ENCODE assay signal across 19 cellular contexts in the genomic region with DNA sequence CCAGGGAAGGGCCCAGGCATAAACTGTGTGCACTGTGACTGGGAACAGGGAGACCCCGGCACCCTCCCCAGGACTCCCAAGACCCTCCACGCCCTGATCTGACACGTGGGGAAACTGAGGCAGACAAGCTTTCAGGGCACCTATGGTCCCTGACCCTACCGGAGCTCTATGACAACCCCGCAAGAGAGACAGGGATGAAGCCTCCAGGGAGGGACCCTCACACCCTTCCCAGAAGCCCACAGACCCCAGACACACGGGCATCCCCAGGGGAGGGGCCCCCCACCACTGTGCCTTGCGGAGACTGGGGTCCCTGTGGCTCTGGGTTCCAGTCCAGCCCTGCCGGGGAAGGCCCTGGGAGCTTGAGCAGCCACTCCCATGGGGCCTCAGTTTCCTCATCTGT. TPM values are rescaled to one million over a fixed set of nuclear protein-coding genes. Genes with fewer than 3 reads are reported as not detected.
DNase-seq lines count a peak whose midpoint lies in the region; ATAC-seq, FAIRE-seq and TF ChIP-seq lines count a peak whose summit lies in the region.
"Had no signal": no experiment of that assay in that cellular context is flagged by ENCODE, and none has a peak within 500 bp of the region (broad histone marks: within the 10 kb centered on the region; RNA-seq: fewer than 3 reads in every experiment).

No MANE protein-coding gene starts in this region.

- H3K27ac ChIP-seq in RWPE1 = peak overlapping the region; percentile 56
- peak overlapping the region; percentile 98 for H3K27ac ChIP-seq in endothelial cell of umbilical vein (ENCODE audit: insufficient read depth, low read depth, low read length)
- H3K27ac ChIP-seq in lung (ENCODE audit: low read depth in 1 of 2, low read length in 1 of 2) = peak overlapping the region; percentile 71 to 94
- peak overlapping the region; percentile 44 for H3K27ac ChIP-seq in temporal lobe (ENCODE audit: low read depth, low read length)
- H3K27ac ChIP-seq: cardiac muscle cell, SJSA1, thoracic aorta had no signal

- H3K27me3 Mint-ChIP-seq in activated CD4-positive, alpha-beta memory T cell treated with anti-CD3 and anti-CD28 coated beads, Interleukin-2, amount 10 ng/mL, durations not matched to agents 7 days and 5 days = peaks cover 33% of the 10 kb centered on the region

- H3K27me3 ChIP-seq in endothelial cell of umbilical vein (ENCODE audit: control insufficient read depth in 2 of 2, insufficient read depth in 2 of 2, low read length in 2 of 2) (no peaks in the 10 kb centered on the region), lung (ENCODE audit: control insufficient read depth, insufficient read depth) (no peaks in the 10 kb centered on the region)
- H3K27me3 ChIP-seq: cardiac muscle cell had no signal

- intact Hi-C loops in endothelial cell of umbilical vein (cut with micrococcal nuclease) = loop anchor here (1.0 kb wide), 1 partner anchor 9 kb away; no protein-coding TSS in a partner anchor

- CTCF ChIA-PET in RWPE1 (lab: Yijun Ruan, JAX) = interaction anchor here (0.6 to 1.2 kb wide), 7 partner anchors 9 to 172 kb away, joined by 3 to 5 read pairs (median 3); no protein-coding TSS in a partner anchor
- CTCF ChIA-PET in endothelial cell of umbilical vein (lab: Charles Lee) = interaction anchor here (1.1 to 5.0 kb wide), 2 partner anchors 9 to 11 kb away, joined by 5 to 59 read pairs; no protein-coding TSS in a partner anchor
- CTCF ChIA-PET in activated CD4-positive, alpha-beta memory T cell treated with anti-CD3 and anti-CD28 coated beads, Interleukin-2, amount 10 ng/mL, durations not matched to agents 7 days and 5 days (lab: Charles Lee) = no interaction called here

- no peaks in the 10 kb centered on the region for H3K9me1 ChIP-seq in endothelial cell of umbilical vein (replicated peaks; ENCODE audit: control insufficient read depth, extremely low read depth, insufficient read depth, low read length)

- TF ChIP-seq CTCF in RWPE1 (conservative IDR thresholded peaks at IDR 0.05; ENCODE audit: low read depth) (no peak), endothelial cell of umbilical vein (IDR thresholded peaks at IDR 0.05; ENCODE audit: extremely low read depth in 1 of 2, insufficient read depth in 1 of 2, low read depth in 1 of 2, low read length in 2 of 2) (no peak), lung (IDR thresholded peaks at IDR 0.05; ENCODE audit: control extremely low read depth, extremely low read depth) (no peak)

- peaks cover 5% of the 10 kb centered on the region for H3K4me1 Mint-ChIP-seq in activated CD4-positive, alpha-beta memory T cell treated with anti-CD3 and anti-CD28 coated beads, Interleukin-2, amount 10 ng/mL, durations not matched to agents 7 days and 5 days
- H3K4me1 Mint-ChIP-seq: endodermal cell had no signal

- no peaks in the 10 kb centered on the region for H4K20me1 ChIP-seq in endothelial cell of umbilical vein (replicated peaks; ENCODE audit: control insufficient read depth, extremely low read depth, insufficient read depth, low read length)

- no peaks in the 10 kb centered on the region for H3K36me3 Mint-ChIP-seq in activated CD4-positive, alpha-beta memory T cell treated with anti-CD3 and anti-CD28 coated beads, Interleukin-2, amount 10 ng/mL, durations not matched to agents 7 days and 5 days (ENCODE audit: low read depth)
- H3K36me3 Mint-ChIP-seq: CD4-positive, CD25-positive, alpha-beta regulatory T cell had no signal

- dilution Hi-C loops in endothelial cell of umbilical vein (cut with MboI; ENCODE audit: extremely low pct_ligation_motif_present, low sequenced_read_pairs) = no loop called here

- no peak overlapping the region for H3K4me3 Mint-ChIP-seq in activated CD4-positive, alpha-beta memory T cell treated with anti-CD3 and anti-CD28 coated beads, Interleukin-2, amount 10 ng/mL, durations not matched to agents 7 days and 5 days
- H3K4me3 Mint-ChIP-seq: CD4-positive, CD25-positive, alpha-beta regulatory T cell; endodermal cell; HFFc6 had no signal

- no peak overlapping the region for H2AFZ ChIP-seq in endothelial cell of umbilical vein (ENCODE audit: low read depth, low read length)

- H3K79me2 ChIP-seq in endothelial cell of umbilical vein (ENCODE audit: control insufficient read depth, insufficient read depth, low read length) = peaks cover 12% of the 10 kb centered on the region

- peak; percentile 15 for FAIRE-seq in endothelial cell of umbilical vein (lab: Jason Lieb, UNC)
- FAIRE-seq: GM18507 had no signal

- H3K9me3 ChIP-seq in endothelial cell of umbilical vein (replicated peaks; ENCODE audit: control insufficient read depth, insufficient read depth, low read length) (no peaks in the 10 kb centered on the region), lung (ENCODE audit: control insufficient read depth in 2 of 2, insufficient read depth in 1 of 2, low read length in 1 of 2) (peaks cover 0 to 3% of the 10 kb centered on the region in 2 donors)
- H3K9me3 ChIP-seq: SJSA1, thoracic aorta had no signal

- peak overlapping the region; percentile 43 for H3K4me2 ChIP-seq in endothelial cell of umbilical vein (ENCODE audit: insufficient read depth, low read length)

- no peak overlapping the region for H3K4me3 ChIP-seq in endothelial cell of umbilical vein (replicated peaks in 1 of 3; ENCODE audit: insufficient read depth in 1 of 3, low read depth in 1 of 3, low read length in 3 of 3)
- H3K4me3 ChIP-seq in lung = no peak overlapping the region
- H3K4me3 ChIP-seq: cardiac muscle cell, SJSA1, thoracic aorta had no signal

- 12 to 37% methylated on average over 8 of the region's 8 CpGs for WGBS in lung, 2 donors

- peak overlapping the region; percentile 74 for H3K9ac ChIP-seq in endothelial cell of umbilical vein (replicated peaks; ENCODE audit: extremely low read depth, insufficient read depth, low read length)

- ATAC-seq in lung (ENCODE audit: insufficient read depth, low FRiP score) = no peak
- no peak for ATAC-seq in HG02870 (IDR thresholded peaks at IDR 0.05; ENCODE audit: unreplicated experiment)
- no peak for ATAC-seq in GM19324 (IDR thresholded peaks at IDR 0.05; ENCODE audit: low FRiP score, unreplicated experiment)
- ATAC-seq: activated naive CD4-positive, alpha-beta T cell treated with anti-CD3 and anti-CD28 coated beads, Interleukin-2, amount 50 U/mL, for 72 hours had no signal

- H3K36me3 ChIP-seq in endothelial cell of umbilical vein (ENCODE audit: control insufficient read depth in 2 of 2, extremely low read depth in 1 of 2, insufficient read depth in 2 of 2, low read length in 2 of 2) = no peaks in the 10 kb centered on the region
- H3K36me3 ChIP-seq in lung (ENCODE audit: control insufficient read depth in 2 of 2, insufficient read depth in 2 of 2, low read length in 2 of 2) = no peaks in the 10 kb centered on the region
- H3K36me3 ChIP-seq: cardiac muscle cell, SJSA1, thoracic aorta had no signal

- POLR2A ChIA-PET in RWPE1 (lab: Yijun Ruan, JAX; ENCODE audit: low non-redundant PET) (no interaction called here), endothelial cell of umbilical vein (lab: Charles Lee) (interaction anchor here (0.6 to 2.6 kb wide), 3 partner anchors 9 to 14 kb away, joined by 6 to 40 read pairs (median 9); no protein-coding TSS in a partner anchor)
- POLR2A ChIA-PET in activated CD4-positive, alpha-beta memory T cell treated with anti-CD3 and anti-CD28 coated beads, Interleukin-2, amount 10 ng/mL, durations not matched to agents 7 days and 5 days (lab: Charles Lee) = no interaction called here

- TSS peak; percentile 49 for BruUV-seq in endothelial cell of umbilical vein (replicated peaks; lab: Mats Ljungman, UMichigan)

- no peaks in the 10 kb centered on the region for H3K9me3 Mint-ChIP-seq in activated CD4-positive, alpha-beta memory T cell treated with anti-CD3 and anti-CD28 coated beads, Interleukin-2, amount 10 ng/mL, durations not matched to agents 7 days and 5 days
- H3K9me3 Mint-ChIP-seq: activated naive CD4-positive, alpha-beta T cell treated with anti-CD3 and anti-CD28 coated beads, Interleukin-2, amount 50 U/mL, for 72 hours; endodermal cell; HFFc6 had no signal

- DNase-seq in RWPE1 (ENCODE audit: low spot score) = no peak
- DNase-seq in endothelial cell of umbilical vein (ENCODE audit: low read depth, low spot score) = no peak
- DNase-seq in lung (ENCODE audit: low spot score) = no peak
- no peak for DNase-seq in activated CD4-positive, alpha-beta memory T cell treated with anti-CD3 and anti-CD28 coated beads, Interleukin-2, amount 10 ng/mL, durations not matched to agents 7 days and 5 days
- DNase-seq in hepatic stellate cell (ENCODE audit: low spot score) = no peak
- DNase-seq: activated CD4-positive, alpha-beta T cell treated with anti-CD3 and anti-CD28 coated beads for 4 hours; CD4-positive, CD25-positive, alpha-beta regulatory T cell; endodermal cell; HFFc6; NCI-H226; T1000 had no signal

- no peak for TF ChIP-seq POLR2A in endothelial cell of umbilical vein (IDR thresholded peaks at IDR 0.05; ENCODE audit: low read depth, low read length)

- H3K4me1 ChIP-seq in endothelial cell of umbilical vein (ENCODE audit: control insufficient read depth, extremely low read depth, insufficient read depth, low read length) = peaks cover 63% of the 10 kb centered on the region
- peaks cover 0 to 14% of the 10 kb centered on the region in 2 donors for H3K4me1 ChIP-seq in lung (ENCODE audit: control insufficient read depth in 2 of 2, insufficient read depth in 2 of 2, low read length in 2 of 2)
- H3K4me1 ChIP-seq: SJSA1 had no signal

- no peak overlapping the region for H3K27ac Mint-ChIP-seq in activated CD4-positive, alpha-beta memory T cell treated with anti-CD3 and anti-CD28 coated beads, Interleukin-2, amount 10 ng/mL, durations not matched to agents 7 days and 5 days
- H3K27ac Mint-ChIP-seq: activated naive CD4-positive, alpha-beta T cell treated with anti-CD3 and anti-CD28 coated beads, Interleukin-2, amount 50 U/mL, for 72 hours; CD4-positive, CD25-positive, alpha-beta regulatory T cell; endodermal cell; HFFc6 had no signal

RNA-seq across cellular contexts. Expression of gene EGFL7, which starts 6.4 kb away (rescaled TPM):
- total RNA-seq in endothelial cell of umbilical vein (1,042 and 1,043 TPM in 2 replicates), lung (100 to 1,000 TPM; 128 to 177 TPM), temporal lobe (11.6 TPM)
- polyA plus RNA-seq in endothelial cell of umbilical vein (1,377 and 1,605 TPM in 2 replicates), lung (100 to 1,000 TPM; 275 to 379 TPM)
- 566 and 776 TPM in 2 replicates for polyA plus RNA-seq in endothelial cell of umbilical vein (2011; cell fraction: cytosol; rRNA removed)
- 1,080 and 1,467 TPM in 2 replicates for polyA plus RNA-seq in endothelial cell of umbilical vein (2011; cell fraction: nucleus; rRNA removed)
- 359 and 413 TPM in 2 replicates for polyA plus RNA-seq in endothelial cell of umbilical vein (2012)
- polyA minus RNA-seq in endothelial cell of umbilical vein = 208 and 351 TPM in 2 replicates
- polyA minus RNA-seq in endothelial cell of umbilical vein (2011; cell fraction: cytosol; rRNA and poly(A)+ RNA removed) = 15.5 TPM
- 236 and 523 TPM in 2 replicates for polyA minus RNA-seq in endothelial cell of umbilical vein (2011; cell fraction: nucleus; rRNA and poly(A)+ RNA removed)
- total RNA-seq in activated CD4-positive, alpha-beta memory T cell treated with anti-CD3 and anti-CD28 coated beads, Interleukin-2, amount 10 ng/mL, durations not matched to agents 7 days and 5 days = under 1 TPM; 0.28 to 0.30 TPM
- polyA plus RNA-seq: CD4-positive, CD25-positive, alpha-beta regulatory T cell had no signal

RNA-seq across cellular contexts. Expression of gene AGPAT2, which starts 30.9 kb away (rescaled TPM):
- total RNA-seq in endothelial cell of umbilical vein (43.0 and 45.5 TPM in 2 replicates), lung (100 to 1,000 TPM in 1 of 2 donors, 10 to 100 TPM in 1; 81.7 to 184 TPM), temporal lobe (0.98 TPM)
- polyA plus RNA-seq in endothelial cell of umbilical vein (55.3 and 72.1 TPM in 2 replicates), lung (100 to 1,000 TPM; 169 to 277 TPM)
- polyA plus RNA-seq in endothelial cell of umbilical vein (2011; cell fraction: cytosol; rRNA removed) = 31.4 and 42.0 TPM in 2 replicates
- polyA plus RNA-seq in endothelial cell of umbilical vein (2011; cell fraction: nucleus; rRNA removed) = 33.3 and 33.9 TPM in 2 replicates
- 26.9 and 34.8 TPM in 2 replicates for polyA plus RNA-seq in endothelial cell of umbilical vein (2012)
- 25.6 and 28.5 TPM in 2 replicates for polyA minus RNA-seq in endothelial cell of umbilical vein
- polyA minus RNA-seq in endothelial cell of umbilical vein (2011; cell fraction: cytosol; rRNA and poly(A)+ RNA removed) = 92.9 TPM
- polyA minus RNA-seq in endothelial cell of umbilical vein (2011; cell fraction: nucleus; rRNA and poly(A)+ RNA removed) = 9.0 and 14.7 TPM in 2 replicates
- 10 to 100 TPM; 17.2 to 18.8 TPM for total RNA-seq in activated CD4-positive, alpha-beta memory T cell treated with anti-CD3 and anti-CD28 coated beads, Interleukin-2, amount 10 ng/mL, durations not matched to agents 7 days and 5 days

RNA-seq across cellular contexts. Expression of gene DIPK1B, which starts 56.0 kb away (rescaled TPM):
- total RNA-seq in endothelial cell of umbilical vein (242 and 253 TPM in 2 replicates), lung (10 to 100 TPM; 14.5 to 26.7 TPM), temporal lobe (18.2 TPM)
- polyA plus RNA-seq in endothelial cell of umbilical vein (441 and 642 TPM in 2 replicates), lung (10 to 100 TPM; 12.5 to 13.3 TPM)
- polyA plus RNA-seq in endothelial cell of umbilical vein (2011; cell fraction: cytosol; rRNA removed) = 200 and 310 TPM in 2 replicates
- polyA plus RNA-seq in endothelial cell of umbilical vein (2011; cell fraction: nucleus; rRNA removed) = 230 and 265 TPM in 2 replicates
- polyA plus RNA-seq in endothelial cell of umbilical vein (2012) = 68.8 and 103 TPM in 2 replicates
- polyA minus RNA-seq in endothelial cell of umbilical vein = 152 and 193 TPM in 2 replicates
- polyA minus RNA-seq in endothelial cell of umbilical vein (2011; cell fraction: cytosol; rRNA and poly(A)+ RNA removed) = not detected
- polyA minus RNA-seq in endothelial cell of umbilical vein (2011; cell fraction: nucleus; rRNA and poly(A)+ RNA removed) = 53.0 and 89.3 TPM in 2 replicates
- total RNA-seq in activated CD4-positive, alpha-beta memory T cell treated with anti-CD3 and anti-CD28 coated beads, Interleukin-2, amount 10 ng/mL, durations not matched to agents 7 days and 5 days = under 1 TPM; 0.15 to 0.18 TPM
- total RNA-seq: HFFc6, SJSA1 had no signal

Comparison
In these comparisons a context has a peak if more than half of its experiments do, and no peak if none do; other contexts are left out.
1. H3K27ac ChIP-seq: peak in every context shown above with its lines; median percentile 98 in endothelial cell of umbilical vein; 82 in lung; 56 in RWPE1; 44 in temporal lobe.
2. RNA of gene EGFL7, which starts 6.4 kb away (total RNA-seq): 1,042 to 1,043 TPM in endothelial cell of umbilical vein and 128 to 177 TPM in lung; 11.6 TPM in temporal lobe (single experiment) and 0.28 to 0.30 TPM in activated CD4-positive, alpha-beta memory T cell treated with anti-CD3 and anti-CD28 coated beads, Interleukin-2, amount 10 ng/mL, durations not matched to agents 7 days and 5 days; every median in the first group is over 10 times any median in the second.
3. RNA of gene DIPK1B, which starts 56.0 kb away (total RNA-seq): 242 to 253 TPM in endothelial cell of umbilical vein, 14.5 to 26.7 TPM in lung and 18.2 TPM in temporal lobe (single experiment); 0.15 to 0.18 TPM in activated CD4-positive, alpha-beta memory T cell treated with anti-CD3 and anti-CD28 coated beads, Interleukin-2, amount 10 ng/mL, durations not matched to agents 7 days and 5 days; every median in the first group is over 10 times any median in the second.